In genomic region chr6:53171605-53172467, GRCh38 we compare ENCODE assay signal across 8 cellular contexts. TPM values are rescaled to one million over a fixed set of nuclear protein-coding genes. Genes with fewer than 3 reads are reported as not detected.
DNase-seq lines count a peak whose midpoint lies in the region; ATAC-seq lines count a peak whose summit lies in the region.

No MANE protein-coding gene starts in this region.

- no peaks in the 10 kb centered on the region for H3K27me3 ChIP-seq in layer of hippocampus (ENCODE audit: control insufficient read depth, insufficient read depth, low read length)

- DNase-seq in AML-193 (lab: John Stamatoyannopoulos, UW): peak; percentile 82
- DNase-seq in NCI-H460 (ENCODE audit: extremely low read depth, low read depth): peak; percentile 69
- DNase-seq in activated CD4-positive, alpha-beta T cell treated with anti-CD3 and anti-CD28 coated beads for 1 hour: peak; percentile 87
- peak; percentile 79 for DNase-seq in cerebellar cortex (ENCODE audit: low spot score)
- peak; percentile 91 for DNase-seq in stimulated activated CD4-positive, alpha-beta T cell treated with anti-CD3 and anti-CD28 coated beads, Interleukin-4, amount 100 ng/mL, for 1 hour

- peak overlapping the region; percentile 0 for H3K27ac ChIP-seq in layer of hippocampus (ENCODE audit: low read depth, low read length)

- peak; percentile 58 for ATAC-seq in GM18873 (IDR thresholded peaks at IDR 0.05; ENCODE audit: low FRiP score, unreplicated experiment)
- ATAC-seq in HG03139 (IDR thresholded peaks at IDR 0.05; ENCODE audit: unreplicated experiment): peak; percentile 68

RNA-seq across cellular contexts. Expression of gene GCM1, which starts 23.2 kb away (rescaled TPM):
- 0.02 TPM in 1 of 2 replicates, not detected in the other for total RNA-seq in NCI-H460 (2014; rRNA removed; shearing (Covaris generic))
- polyA plus RNA-seq in NCI-H460 (2014; cell fraction: nucleus; rRNA removed): not detected in 2 replicates

Comparison
In these comparisons a context has a peak if more than half of its experiments do, and no peak if none do; other contexts are left out.
1. Peak in every context shown above with its lines: DNase-seq, ATAC-seq and H3K27ac ChIP-seq.